16 cellular contexts compared by ENCODE assay signal in genomic region chr17:42079541-42079940, GRCh38. TPM values are rescaled to one million over a fixed set of nuclear protein-coding genes. Genes with fewer than 3 reads are reported as not detected.
DNase-seq lines count a peak whose midpoint lies in the region; ATAC-seq, FAIRE-seq and TF ChIP-seq lines count a peak whose summit lies in the region.
"Had no signal": no experiment of that assay in that cellular context is flagged by ENCODE, and none has a peak within 500 bp of the region (broad histone marks: within the 10 kb centered on the region; RNA-seq: fewer than 3 reads in every experiment).

No MANE protein-coding gene starts in this region.

- RAD21 ChIA-PET in GM12878 (lab: Charles Lee; ENCODE audit: unreplicated experiment): no interaction called here

- H3K9ac ChIP-seq in GM12878 (ENCODE audit: control insufficient read depth, insufficient read depth, low read length): no peak overlapping the region
- H3K9ac ChIP-seq: BLaER1 treated with 17β-estradiol and CSF1 and Interleukin-3, amounts not matched to agents 10 nM and 100 nM had no signal

- H3K27ac ChIP-seq in HEK293 (ENCODE audit: extremely low read depth, low read depth, low read length) (no peak overlapping the region), GM12878 (ENCODE audit: control insufficient read depth, insufficient read depth) (no peak overlapping the region), osteoblast (ENCODE audit: low read depth, low read length) (no peak overlapping the region)
- H3K27ac ChIP-seq: BLaER1 treated with 17β-estradiol and CSF1 and Interleukin-3, amounts not matched to agents 10 nM and 100 nM had no signal

- H4K20me1 ChIP-seq in GM12878 (ENCODE audit: control insufficient read depth, insufficient read depth) (no peaks in the 10 kb centered on the region), osteoblast (ENCODE audit: insufficient read depth, low read length) (no peaks in the 10 kb centered on the region)
- H4K20me1 ChIP-seq: BLaER1 treated with 17β-estradiol and CSF1 and Interleukin-3, amounts not matched to agents 10 nM and 100 nM had no signal

- SMC1A ChIA-PET in GM12878 (lab: Charles Lee; ENCODE audit: uncharacterized antibody, unreplicated experiment): interaction anchor here (1.4 kb wide), 1 partner anchor 120 kb away, joined by 3 read pairs; no protein-coding TSS in a partner anchor

- H3K79me2 ChIP-seq in GM12878 (ENCODE audit: control insufficient read depth, insufficient read depth, low read length) (no peaks in the 10 kb centered on the region), osteoblast (ENCODE audit: insufficient read depth, low read length) (no peaks in the 10 kb centered on the region)

- H2AFZ ChIP-seq in GM12878 (ENCODE audit: control insufficient read depth, low read depth, low read length) (no peak overlapping the region), osteoblast (ENCODE audit: low read length) (no peak overlapping the region)

- no peaks in the 10 kb centered on the region for H3K4me1 ChIP-seq in HEK293 (ENCODE audit: control insufficient read depth, insufficient read depth, low read length)
- no peaks in the 10 kb centered on the region for H3K4me1 ChIP-seq in GM12878 (ENCODE audit: control insufficient read depth, insufficient read depth, low read length)
- H3K4me1 ChIP-seq in osteoblast (ENCODE audit: insufficient read depth, low read length): no peaks in the 10 kb centered on the region
- H3K4me1 ChIP-seq: HAP-1 had no signal

- WGBS in GM12878 (ENCODE audit: insufficient coverage, insufficient replicate concordance, low lambda C conversion rate, missing lambda C conversion rate): 50% methylated on average over 2 of the region's 2 CpGs

- POLR2A ChIA-PET in HEK293 (lab: Yijun Ruan, JAX): interaction anchor here (0.7 kb wide), 1 partner anchor 344 kb away, joined by 3 read pairs; the partner anchor contains the start of gene CAVIN1
- POLR2A ChIA-PET in GM12878 (lab: Charles Lee): interaction anchor here (0.7 kb wide), 1 partner anchor 38 kb away, joined by 3 read pairs; no protein-coding TSS in a partner anchor

- TF ChIP-seq POLR2A in GM12878 (IDR thresholded peaks at IDR 0.05; ENCODE audit: low read depth, low read length): no peak

- DNase-seq in GM12878 (ENCODE audit: low read depth, low spot score) (no peak), osteoblast (ENCODE audit: insufficient read length, low spot score, missing footprints) (peak; percentile 13), GM13976 (ENCODE audit: low spot score) (no peak), left ventricle myocardium superior (no peak)
- DNase-seq: Calu3; CD8-positive, alpha-beta T cell; DMS79 treated with DMSO at 0.1 percent for 48 hours; GF-D8 had no signal

- TF ChIP-seq RAD21 in GM12878 (IDR thresholded peaks at IDR 0.05; ENCODE audit: insufficient read depth, low read depth, low read length): no peak

- H3K4me2 ChIP-seq in GM12878 (ENCODE audit: control insufficient read depth, insufficient read depth) (no peak overlapping the region), osteoblast (ENCODE audit: insufficient read depth, low read length) (no peak overlapping the region)
- H3K4me2 ChIP-seq: BLaER1 treated with 17β-estradiol and CSF1 and Interleukin-3, amounts not matched to agents 10 nM and 100 nM had no signal

- H3K9me3 ChIP-seq in HEK293 (ENCODE audit: control insufficient read depth, insufficient read depth, low read depth, low read length) (no peaks in the 10 kb centered on the region), GM12878 (replicated peaks; ENCODE audit: control insufficient read depth, insufficient read depth, low read length) (no peaks in the 10 kb centered on the region), osteoblast (ENCODE audit: low read depth, low read length) (no peaks in the 10 kb centered on the region)
- H3K9me3 ChIP-seq: BLaER1 treated with 17β-estradiol and CSF1 and Interleukin-3, amounts not matched to agents 10 nM and 100 nM; HAP-1 had no signal

- H3K27me3 ChIP-seq in GM12878 (replicated peaks in 1 of 2; ENCODE audit: control insufficient read depth in 2 of 2, insufficient read depth in 2 of 2, low read length in 1 of 2) (no peaks in the 10 kb centered on the region; a peak in 1 of 4 replicates), osteoblast (ENCODE audit: insufficient read depth, low read length) (no peaks in the 10 kb centered on the region)
- H3K27me3 ChIP-seq: BLaER1 treated with 17β-estradiol and CSF1 and Interleukin-3, amounts not matched to agents 10 nM and 100 nM had no signal

- no TSS peak for BruUV-seq in GM12878 (replicated peaks; lab: Mats Ljungman, UMichigan)

- CTCF ChIA-PET in HEK293 (lab: Yijun Ruan, JAX) (interaction anchor here (0.7 to 3.8 kb wide), 8 partner anchors 13 to 1762 kb away, joined by 3 to 29 read pairs (median 4); partner anchors contain the start of genes GHDC and NKIRAS2), GM12878 (lab: Yijun Ruan, JAX) (interaction anchor here (0.6 to 1.9 kb wide), 7 partner anchors 11 to 102 kb away, joined by 3 to 9 read pairs (median 4); no protein-coding TSS in a partner anchor)

- in situ Hi-C loops in GM12878 (cut with MboI): no loop called here
- in situ Hi-C loops in GM13976 (cut with MboI; ENCODE audit: low sequenced_read_pairs, unreplicated experiment): no loop called here

- no peak for ATAC-seq in GM12878
- ATAC-seq in left ventricle myocardium superior: no peak
- ATAC-seq: CD8-positive, alpha-beta T cell had no signal

- FAIRE-seq in GM12878 (lab: Jason Lieb, UNC): no peak
- FAIRE-seq: GM19239 had no signal

- intact Hi-C loops in GM12878 (cut with micrococcal nuclease; ENCODE audit: unreplicated experiment) (no loop called here), left ventricle myocardium superior (cut with micrococcal nuclease) (no loop called here)

- H3K36me3 ChIP-seq in HEK293 (ENCODE audit: control insufficient read depth in 2 of 2, insufficient read depth in 1 of 2, low read length in 2 of 2): no peaks in the 10 kb centered on the region
- no peaks in the 10 kb centered on the region for H3K36me3 ChIP-seq in GM12878 (ENCODE audit: control insufficient read depth in 2 of 2, insufficient read depth in 2 of 2, low read length in 1 of 2)
- no peaks in the 10 kb centered on the region for H3K36me3 ChIP-seq in osteoblast (ENCODE audit: insufficient read depth, low read length)
- H3K36me3 ChIP-seq: BLaER1 treated with 17β-estradiol and CSF1 and Interleukin-3, amounts not matched to agents 10 nM and 100 nM; HAP-1 had no signal

- H3K4me3 ChIP-seq in HEK293 (ENCODE audit: low read depth, low read length) (no peak overlapping the region), GM12878 (no peak overlapping the region), osteoblast (ENCODE audit: insufficient read depth, low read length) (no peak overlapping the region)
- H3K4me3 ChIP-seq: BLaER1 treated with 17β-estradiol and CSF1 and Interleukin-3, amounts not matched to agents 10 nM and 100 nM; HAP-1 had no signal

- TF ChIP-seq CTCF in HEK293 (tag by site-specific recombination; IDR thresholded peaks at IDR 0.05) (no peak), GM12878 (IDR thresholded peaks at IDR 0.05 in 2 of 3, conservative IDR thresholded peaks at IDR 0.05 in 1 of 3; ENCODE audit: control insufficient read depth in 2 of 3, extremely low read depth in 1 of 3, insufficient read depth in 1 of 3, low read depth in 3 of 3, low read length in 3 of 3) (no peak), osteoblast (IDR thresholded peaks at IDR 0.05; ENCODE audit: extremely low read depth, low read depth, low read length) (no peak), GM13976 (IDR thresholded peaks at IDR 0.05; ENCODE audit: borderline replicate concordance, control extremely low read depth, extremely low read depth, insufficient read depth, missing control alignments) (no peak)

- no peak for TF ChIP-seq EP300 in GM12878 (IDR thresholded peaks at IDR 0.05; ENCODE audit: borderline replicate concordance in 1 of 2, control insufficient read depth in 1 of 2, low read depth in 2 of 2, low read length in 2 of 2)

RNA-seq across cellular contexts. Expression of gene ZNF385C, which starts 18.7 kb away (rescaled TPM):
- total RNA-seq in GM12878 (2013; cell fraction: nucleolus; rRNA removed): 0.37 and 1.7 TPM in 2 replicates
- total RNA-seq in GM12878 (2014; rRNA removed) (not detected in 2 replicates), GM12878 (2014; rRNA removed; fragmentation: Illumina TruSeq; extraction: Trizol) (0.09 TPM in 1 of 2 replicates, not detected in the other), GM12878 (2021) (not detected in 2 replicates), osteoblast (not detected in 2 replicates), left ventricle myocardium superior (0.20 TPM)
- not detected for polyA plus RNA-seq in GM12878 (2011; ENCODE audit: low read depth)
- polyA plus RNA-seq in GM12878 (2011; rRNA removed) (0.07 and 0.09 TPM in 2 replicates), GM12878 (2014; fragmentation: Illumina TruSeq; extraction: Trizol) (0.07 and 0.11 TPM in 2 replicates), GM12878 (2014; fragmentation: Nextera tagmentation; extraction: Ambion mirVana) (not detected), GM12878 (2014; rRNA removed) (0.04 and 0.20 TPM in 2 replicates), GM12878 (2016; fragmentation: Nextera tagmentation; extraction: Ambion mirVana) (under 1 TPM; 0.06 to 0.11 TPM)
- polyA plus RNA-seq in GM12878 (2011; cell fraction: cytosol; rRNA removed): 0.13 and 0.17 TPM in 2 replicates
- polyA plus RNA-seq in GM12878 (2011; cell fraction: nucleus; rRNA removed): 0.06 and 0.36 TPM in 2 replicates
- 0.26 and 0.56 TPM in 2 replicates for polyA plus RNA-seq in GM12878 (2012)
- not detected in 2 replicates for polyA minus RNA-seq in GM12878 (2011; rRNA and poly(A)+ RNA removed)
- not detected in 2 replicates for polyA minus RNA-seq in GM12878 (2011; cell fraction: cytosol; rRNA and poly(A)+ RNA removed)
- polyA minus RNA-seq in GM12878 (2011; cell fraction: nucleus; rRNA and poly(A)+ RNA removed): not detected in 2 replicates
- total RNA-seq: A172 had no signal

RNA-seq across cellular contexts. Expression of gene C17orf113, which starts 29.1 kb away (rescaled TPM):
- 1.2 and 1.3 TPM in 2 replicates for total RNA-seq in GM12878 (2013; cell fraction: nucleolus; rRNA removed)
- total RNA-seq in GM12878 (2014; rRNA removed): 0.11 and 0.17 TPM in 2 replicates
- not detected in 2 replicates for total RNA-seq in GM12878 (2014; rRNA removed; fragmentation: Illumina TruSeq; extraction: Trizol)
- total RNA-seq in GM12878 (2021): 0.08 and 0.11 TPM in 2 replicates
- polyA plus RNA-seq in GM12878 (2011; ENCODE audit: low read depth): 0.13 TPM
- polyA plus RNA-seq in GM12878 (2011; rRNA removed): 0.06 and 0.08 TPM in 2 replicates
- polyA plus RNA-seq in GM12878 (2011; cell fraction: cytosol; rRNA removed): 0.07 and 0.09 TPM in 2 replicates
- 0.18 and 0.20 TPM in 2 replicates for polyA plus RNA-seq in GM12878 (2011; cell fraction: nucleus; rRNA removed)
- polyA plus RNA-seq in GM12878 (2012): 0.32 and 0.42 TPM in 2 replicates
- polyA plus RNA-seq in GM12878 (2014; fragmentation: Illumina TruSeq; extraction: Trizol): 0.03 TPM in 1 of 2 replicates, not detected in the other
- not detected for polyA plus RNA-seq in GM12878 (2014; fragmentation: Nextera tagmentation; extraction: Ambion mirVana)
- 0.14 and 0.27 TPM in 2 replicates for polyA plus RNA-seq in GM12878 (2014; rRNA removed)
- under 1 TPM; 0.03 to 0.04 TPM for polyA plus RNA-seq in GM12878 (2016; fragmentation: Nextera tagmentation; extraction: Ambion mirVana)
- polyA minus RNA-seq in GM12878 (2011; rRNA and poly(A)+ RNA removed): 0.05 TPM in 1 of 2 replicates, not detected in the other
- not detected in 2 replicates for polyA minus RNA-seq in GM12878 (2011; cell fraction: cytosol; rRNA and poly(A)+ RNA removed)
- 0.10 TPM in 1 of 2 replicates, not detected in the other for polyA minus RNA-seq in GM12878 (2011; cell fraction: nucleus; rRNA and poly(A)+ RNA removed)
- under 0.01 and 0.29 TPM in 2 replicates for total RNA-seq in osteoblast
- total RNA-seq in left ventricle myocardium superior: 0.52 TPM
- total RNA-seq: A172 had no signal

RNA-seq across cellular contexts. Expression of gene DHX58, which starts 33.0 kb away (rescaled TPM):
- 46.8 and 50.8 TPM in 2 replicates for total RNA-seq in GM12878 (2013; cell fraction: nucleolus; rRNA removed)
- total RNA-seq in GM12878 (2014; rRNA removed) (24.5 and 26.4 TPM in 2 replicates), GM12878 (2014; rRNA removed; fragmentation: Illumina TruSeq; extraction: Trizol) (16.2 and 18.6 TPM in 2 replicates), GM12878 (2021) (26.1 and 29.9 TPM in 2 replicates), osteoblast (18.5 and 23.0 TPM in 2 replicates), left ventricle myocardium superior (3.8 TPM)
- polyA plus RNA-seq in GM12878 (2011; ENCODE audit: low read depth): 20.6 TPM
- polyA plus RNA-seq in GM12878 (2011; rRNA removed) (50.8 and 69.8 TPM in 2 replicates), GM12878 (2014; fragmentation: Illumina TruSeq; extraction: Trizol) (6.8 and 16.5 TPM in 2 replicates), GM12878 (2014; fragmentation: Nextera tagmentation; extraction: Ambion mirVana) (1 to 10 TPM; 3.5 to 3.7 TPM), GM12878 (2014; rRNA removed) (31.1 and 33.1 TPM in 2 replicates), GM12878 (2016; fragmentation: Nextera tagmentation; extraction: Ambion mirVana) (10 to 100 TPM in 1 of 2 experiments, 1 to 10 TPM in 1; 8.4 to 11.2 TPM)
- 73.1 and 107 TPM in 2 replicates for polyA plus RNA-seq in GM12878 (2011; cell fraction: cytosol; rRNA removed)
- 186 and 226 TPM in 2 replicates for polyA plus RNA-seq in GM12878 (2011; cell fraction: nucleus; rRNA removed)
- 29.9 and 37.6 TPM in 2 replicates for polyA plus RNA-seq in GM12878 (2012)
- polyA minus RNA-seq in GM12878 (2011; rRNA and poly(A)+ RNA removed): 59.8 and 80.8 TPM in 2 replicates
- polyA minus RNA-seq in GM12878 (2011; cell fraction: cytosol; rRNA and poly(A)+ RNA removed): 21.2 and 27.8 TPM in 2 replicates
- 51.4 and 60.2 TPM in 2 replicates for polyA minus RNA-seq in GM12878 (2011; cell fraction: nucleus; rRNA and poly(A)+ RNA removed)

RNA-seq across cellular contexts. Expression of gene KAT2A, which starts 41.6 kb away (rescaled TPM):
- 42.6 and 59.8 TPM in 2 replicates for total RNA-seq in GM12878 (2013; cell fraction: nucleolus; rRNA removed)
- total RNA-seq in GM12878 (2014; rRNA removed) (12.6 and 16.3 TPM in 2 replicates), GM12878 (2014; rRNA removed; fragmentation: Illumina TruSeq; extraction: Trizol) (12.3 and 12.9 TPM in 2 replicates), GM12878 (2021) (31.9 and 33.3 TPM in 2 replicates), osteoblast (8.3 and 9.0 TPM in 2 replicates), left ventricle myocardium superior (26.1 TPM)
- polyA plus RNA-seq in GM12878 (2011; ENCODE audit: low read depth): 15.8 TPM
- polyA plus RNA-seq in GM12878 (2011; rRNA removed) (25.8 and 46.1 TPM in 2 replicates), GM12878 (2014; fragmentation: Illumina TruSeq; extraction: Trizol) (17.1 and 25.7 TPM in 2 replicates), GM12878 (2014; fragmentation: Nextera tagmentation; extraction: Ambion mirVana) (1 to 10 TPM in 1 of 2 experiments, under 1 TPM in 1; 0.85 to 3.0 TPM), GM12878 (2014; rRNA removed) (47.5 and 52.3 TPM in 2 replicates), GM12878 (2016; fragmentation: Nextera tagmentation; extraction: Ambion mirVana) (10 to 100 TPM; 11.0 to 12.6 TPM)
- 33.4 and 45.6 TPM in 2 replicates for polyA plus RNA-seq in GM12878 (2011; cell fraction: cytosol; rRNA removed)
- 433 and 500 TPM in 2 replicates for polyA plus RNA-seq in GM12878 (2011; cell fraction: nucleus; rRNA removed)
- polyA plus RNA-seq in GM12878 (2012): 26.4 and 29.6 TPM in 2 replicates
- 15.8 and 20.1 TPM in 2 replicates for polyA minus RNA-seq in GM12878 (2011; rRNA and poly(A)+ RNA removed)
- 11.9 TPM in 2 replicates for polyA minus RNA-seq in GM12878 (2011; cell fraction: cytosol; rRNA and poly(A)+ RNA removed)
- 26.1 and 36.8 TPM in 2 replicates for polyA minus RNA-seq in GM12878 (2011; cell fraction: nucleus; rRNA and poly(A)+ RNA removed)

RNA-seq across cellular contexts. Expression of gene HSPB9, which starts 43.1 kb away (rescaled TPM):
- total RNA-seq in GM12878 (2013; cell fraction: nucleolus; rRNA removed): not detected in 2 replicates
- not detected in 2 replicates for total RNA-seq in GM12878 (2014; rRNA removed)
- total RNA-seq in GM12878 (2014; rRNA removed; fragmentation: Illumina TruSeq; extraction: Trizol): not detected in 2 replicates
- not detected in 2 replicates for total RNA-seq in GM12878 (2021)
- 0.13 TPM for polyA plus RNA-seq in GM12878 (2011; ENCODE audit: low read depth)
- 0.04 and 0.07 TPM in 2 replicates for polyA plus RNA-seq in GM12878 (2011; rRNA removed)
- 0.07 and 0.09 TPM in 2 replicates for polyA plus RNA-seq in GM12878 (2011; cell fraction: cytosol; rRNA removed)
- 0.81 and 1.4 TPM in 2 replicates for polyA plus RNA-seq in GM12878 (2011; cell fraction: nucleus; rRNA removed)
- polyA plus RNA-seq in GM12878 (2012): 0.26 and 0.27 TPM in 2 replicates
- polyA plus RNA-seq in GM12878 (2014; fragmentation: Illumina TruSeq; extraction: Trizol): not detected in 2 replicates
- not detected for polyA plus RNA-seq in GM12878 (2014; fragmentation: Nextera tagmentation; extraction: Ambion mirVana)
- not detected in 2 replicates for polyA plus RNA-seq in GM12878 (2014; rRNA removed)
- under 1 TPM; 0.11 to 0.40 TPM for polyA plus RNA-seq in GM12878 (2016; fragmentation: Nextera tagmentation; extraction: Ambion mirVana)
- polyA minus RNA-seq in GM12878 (2011; rRNA and poly(A)+ RNA removed): not detected in 2 replicates
- polyA minus RNA-seq in GM12878 (2011; cell fraction: cytosol; rRNA and poly(A)+ RNA removed): not detected in 2 replicates
- 0.12 TPM in 1 of 2 replicates, not detected in the other for polyA minus RNA-seq in GM12878 (2011; cell fraction: nucleus; rRNA and poly(A)+ RNA removed)
- total RNA-seq in osteoblast: not detected in 2 replicates
- total RNA-seq in left ventricle myocardium superior: 0.12 TPM
- total RNA-seq: A172; B cell; CD8-positive, alpha-beta T cell; H4; HT-29 had no signal

Comparison
In these comparisons a context has a peak if more than half of its experiments do, and no peak if none do; other contexts are left out.
1. Of the 9 proteins assayed by ChIP-seq in both HEK293 and GM12878: peak only in HEK293: ATF2; only in GM12878: none; in both: none; in neither: 8.